21 cellular contexts compared by ENCODE assay signal in genomic region chr15:83030021-83030420, GRCh38. TPM values are rescaled to one million over a fixed set of nuclear protein-coding genes. Genes with fewer than 3 reads are reported as not detected.
A peak's percentile ranks its signal among the peaks of the same experiment; 100 is the strongest.
DNase-seq lines count a peak whose midpoint lies in the region; ATAC-seq and TF ChIP-seq lines count a peak whose summit lies in the region.
"Had no signal": no experiment of that assay in that cellular context is flagged by ENCODE, and none has a peak within 500 bp of the region (broad histone marks: within the 10 kb centered on the region; RNA-seq: fewer than 3 reads in every experiment).

No MANE protein-coding gene starts in this region.

- no peaks in the 10 kb centered on the region for H3K79me2 ChIP-seq in H9 (ENCODE audit: insufficient read depth, low read length)
- H3K79me2 ChIP-seq in fibroblast of lung (ENCODE audit: control insufficient read depth, insufficient read depth, low read length), result peaks cover 17% of the 10 kb centered on the region

- H3K9me3 Mint-ChIP-seq in H9, result peaks cover 0 to 4% of the 10 kb centered on the region in 2 experiments; a peak in 1 of 5 replicates
- H3K9me3 Mint-ChIP-seq: activated naive CD4-positive, alpha-beta T cell treated with anti-CD3 and anti-CD28 coated beads, Interleukin-2, amount 50 U/mL, for 72 hours; stimulated activated effector memory CD8-positive, alpha-beta T cell treated with anti-CD3 and anti-CD28 coated beads, Interleukin-12 subunit alpha, Interleukin-12 subunit beta, amount 100 ng/mL, for 72 hours had no signal

- no peak overlapping the region for H3T11ph ChIP-seq in H9 (ENCODE audit: low read length)

- H2BK12ac ChIP-seq in H9 (ENCODE audit: insufficient read length, low read depth, low read length), result no peak overlapping the region

- no peak overlapping the region for H2BK5ac ChIP-seq in H9 (ENCODE audit: insufficient read length, low read length)

- H3K27me3 ChIP-seq in H9 (ENCODE audit: insufficient read depth, low read length) (no peaks in the 10 kb centered on the region), fibroblast of lung (ENCODE audit: control insufficient read depth, insufficient read depth, low read length) (no peaks in the 10 kb centered on the region)

- H3K4me2 ChIP-seq in H9 (ENCODE audit: insufficient read depth, insufficient read length, low read length) (no peak overlapping the region), fibroblast of lung (ENCODE audit: extremely low read depth, insufficient read depth, low read length) (no peak overlapping the region)

- H3K4me3 Mint-ChIP-seq in H9, result no peak overlapping the region
- H3K4me3 Mint-ChIP-seq: activated T-cell treated with anti-CD3 and anti-CD28 coated beads, Interleukin-2, amount 50 U/mL, for 72 hours; stimulated activated effector memory CD8-positive, alpha-beta T cell treated with anti-CD3 and anti-CD28 coated beads, Interleukin-12 subunit alpha, Interleukin-12 subunit beta, amount 100 ng/mL, for 72 hours; T-helper 2 cell treated with Interferon-gamma antibody and Interleukin-4, amounts not matched to agents 5 μg/mL and 100 μg/mL, for 36 hours had no signal

- peaks cover 39 to 66% (median 56%) of the 10 kb centered on the region in 3 experiments for H3K36me3 Mint-ChIP-seq in H9 (ENCODE audit: insufficient read depth in 1 of 3, low read depth in 3 of 3)

- POLR2A ChIA-PET in RWPE1 (lab: Yijun Ruan, JAX; ENCODE audit: low non-redundant PET), result no interaction called here

- H2AFZ ChIP-seq in H9 (ENCODE audit: low read length) (no peak overlapping the region), fibroblast of lung (ENCODE audit: low read length) (no peak overlapping the region)
- H2AFZ ChIP-seq: GM23248 had no signal

- no peak overlapping the region for H4K8ac ChIP-seq in H9 (replicated peaks; ENCODE audit: insufficient read length, low read depth, low read length)

- no CpG with 5 or more reads among the region's 8 CpGs for WGBS in H9 (ENCODE audit: extremely low coverage, insufficient read length, low lambda C conversion rate)

- no peak overlapping the region for H3K4ac ChIP-seq in H9 (ENCODE audit: low read depth, low read length)

- H3K27me3 Mint-ChIP-seq in H9 (ENCODE audit: low read depth), result no peaks in the 10 kb centered on the region

- H3K56ac ChIP-seq in H9 (ENCODE audit: insufficient read length, low read depth, low read length), result no peak overlapping the region

- no peaks in the 10 kb centered on the region for H3K4me1 ChIP-seq in H9 (ENCODE audit: insufficient read depth, low read length)
- no peaks in the 10 kb centered on the region for H3K4me1 ChIP-seq in fibroblast of lung (ENCODE audit: control insufficient read depth, extremely low read depth, insufficient read depth, low read length)

- no peak overlapping the region for H2BK20ac ChIP-seq in H9 (ENCODE audit: low read depth, low read length, poor library complexity, severe bottlenecking)

- H3K27ac ChIP-seq in H9 (ENCODE audit: insufficient read length, low read depth, low read length) (no peak overlapping the region), RWPE1 (no peak overlapping the region), fibroblast of lung (ENCODE audit: insufficient read depth, low read length) (no peak overlapping the region)
- H3K27ac ChIP-seq: epithelial cell of prostate, GM23248 had no signal

- no peak overlapping the region for H3K4me3 ChIP-seq in fibroblast of lung (replicated peaks in 1 of 4; ENCODE audit: control extremely low read depth in 1 of 4, insufficient read depth in 1 of 4, low read depth in 3 of 4, low read length in 4 of 4)
- H3K4me3 ChIP-seq: GM23248 had no signal

- no peak for TF ChIP-seq CTCF in H9 (conservative IDR thresholded peaks at IDR 0.05)
- TF ChIP-seq CTCF in RWPE1 (conservative IDR thresholded peaks at IDR 0.05; ENCODE audit: low read depth), result no peak
- no peak for TF ChIP-seq CTCF in fibroblast of lung (conservative IDR thresholded peaks at IDR 0.05 in 1 of 2, IDR thresholded peaks at IDR 0.05 in 1 of 2; ENCODE audit: low read depth in 1 of 2, low read length in 2 of 2)

- no peaks in the 10 kb centered on the region for H3K79me1 ChIP-seq in H9 (ENCODE audit: insufficient read depth, low read depth, low read length, poor library complexity, severe bottlenecking)

- H4K91ac ChIP-seq in H9 (ENCODE audit: insufficient read length, low read depth, low read length), result no peak overlapping the region

- H4K20me1 ChIP-seq in H9 (ENCODE audit: control insufficient read depth, insufficient read depth, insufficient read length), result no peaks in the 10 kb centered on the region
- H4K20me1 ChIP-seq in fibroblast of lung (ENCODE audit: control insufficient read depth, extremely low read depth, insufficient read depth, low read length), result no peaks in the 10 kb centered on the region

- no peak overlapping the region for H3K9ac ChIP-seq in H9 (ENCODE audit: extremely low read depth, insufficient read length, low read length)
- H3K9ac ChIP-seq in fibroblast of lung (ENCODE audit: insufficient read depth, low read length), result no peak overlapping the region
- H3K9ac ChIP-seq: GM23248 had no signal

- H2BK15ac ChIP-seq in H9 (ENCODE audit: low read depth, low read length), result no peak overlapping the region

- H3K23ac ChIP-seq in H9 (ENCODE audit: insufficient read length, low read depth, low read length), result no peak overlapping the region

- DNase-seq in H9 (no peak), RWPE1 (ENCODE audit: low spot score) (peak; percentile 51), fibroblast of lung (ENCODE audit: low read depth in 2 of 2) (peak; percentile 29 to 90), renal cortical epithelial cell (ENCODE audit: low read depth) (peak; percentile 19), SK-N-DZ (ENCODE audit: low spot score) (no peak)
- DNase-seq: activated CD4-positive, CD25-positive, alpha-beta regulatory T cell treated with anti-CD3 and anti-CD28 coated beads, Interleukin-2, amount 50 U/mL, for 72 hours; activated CD8-positive, alpha-beta memory T cell treated with anti-CD3 and anti-CD28 coated beads for 24 hours; activated T-cell treated with anti-CD3 and anti-CD28 coated beads, Interleukin-2, amount 50 U/mL, for 72 hours; dermis blood vessel endothelial cell; DND-41; GM23248; Kasumi-1; NCI-H69; SIG-M5 had no signal

- H3K36me3 ChIP-seq in fibroblast of lung (ENCODE audit: control insufficient read depth, insufficient read depth, low read length), result peaks cover 1% of the 10 kb centered on the region

- H3K23me2 ChIP-seq in H9 (ENCODE audit: insufficient read length, low read depth, low read length, poor library complexity, severe bottlenecking), result no peaks in the 10 kb centered on the region

- no peak overlapping the region for H2AK5ac ChIP-seq in H9 (ENCODE audit: insufficient read length, low read length)

- H2BK120ac ChIP-seq in H9 (ENCODE audit: low read depth, low read length, poor library complexity, severe bottlenecking), result no peak overlapping the region

- H3K27ac Mint-ChIP-seq in H9, result peak overlapping the region in 2 of 3 experiments; percentile 6 to 77; a peak in 1 of 7 replicates
- H3K27ac Mint-ChIP-seq: activated naive CD4-positive, alpha-beta T cell treated with anti-CD3 and anti-CD28 coated beads, Interleukin-2, amount 50 U/mL, for 72 hours; activated T-cell treated with anti-CD3 and anti-CD28 coated beads, Interleukin-2, amount 50 U/mL, for 72 hours; stimulated activated effector memory CD8-positive, alpha-beta T cell treated with anti-CD3 and anti-CD28 coated beads, Interleukin-12 subunit alpha, Interleukin-12 subunit beta, amount 100 ng/mL, for 72 hours; T-helper 2 cell treated with Interferon-gamma antibody and Interleukin-4, amounts not matched to agents 5 μg/mL and 100 μg/mL, for 36 hours had no signal

- CTCF ChIA-PET in RWPE1 (lab: Yijun Ruan, JAX), result no interaction called here

- peaks cover 0 to 3% of the 10 kb centered on the region in 2 experiments; a peak in 1 of 4 replicates for H3K4me1 Mint-ChIP-seq in H9
- H3K4me1 Mint-ChIP-seq: stimulated activated effector memory CD8-positive, alpha-beta T cell treated with anti-CD3 and anti-CD28 coated beads, Interleukin-12 subunit alpha, Interleukin-12 subunit beta, amount 100 ng/mL, for 72 hours had no signal

- H4K5ac ChIP-seq in H9 (ENCODE audit: insufficient read length, low read depth, low read length), result no peak overlapping the region

- no peak for ATAC-seq in GM18520 (IDR thresholded peaks at IDR 0.05; ENCODE audit: unreplicated experiment)
- no peak for ATAC-seq in esophagus mucosa
- ATAC-seq: activated naive CD4-positive, alpha-beta T cell treated with anti-CD3 and anti-CD28 coated beads, Interleukin-2, amount 50 U/mL, for 72 hours; activated T-cell treated with anti-CD3 and anti-CD28 coated beads, Interleukin-2, amount 50 U/mL, for 72 hours; left lobe of liver; stimulated activated effector memory CD8-positive, alpha-beta T cell treated with anti-CD3 and anti-CD28 coated beads, Interleukin-12 subunit alpha, Interleukin-12 subunit beta, amount 100 ng/mL, for 72 hours had no signal

- H3K9me3 ChIP-seq in H9 (ENCODE audit: control insufficient read depth, low read depth, low read length) (no peaks in the 10 kb centered on the region), fibroblast of lung (ENCODE audit: control insufficient read depth, insufficient read depth, low read depth, low read length) (no peaks in the 10 kb centered on the region)

- no peak overlapping the region for H3K18ac ChIP-seq in H9 (ENCODE audit: insufficient read length, low read depth, low read length)

- no peak overlapping the region for H3K14ac ChIP-seq in H9 (ENCODE audit: insufficient read depth, low read length)

RNA-seq across cellular contexts. Expression of gene C15orf40, which starts 18.6 kb away (rescaled TPM):
- total RNA-seq in H9 (2021) (9.2 and 11.5 TPM in 2 replicates), fibroblast of lung (8.0 and 12.6 TPM in 2 replicates), renal cortical epithelial cell (3.5 and 5.8 TPM in 2 replicates), esophagus mucosa (18.7 TPM)
- polyA plus RNA-seq in fibroblast of lung, result 20.7 and 20.8 TPM in 2 replicates
- 28.1 and 35.1 TPM in 2 replicates for polyA plus RNA-seq in fibroblast of lung (2012)
- polyA minus RNA-seq in fibroblast of lung (ENCODE audit: low replicate concordance), result 14.0 and 39.5 TPM in 2 replicates
- polyA plus RNA-seq in SK-N-DZ (2014; cell fraction: cytosol; rRNA removed), result 16.6 and 18.4 TPM in 2 replicates
- polyA plus RNA-seq in SK-N-DZ (2014; cell fraction: nucleus; rRNA removed), result 16.9 and 18.4 TPM in 2 replicates

RNA-seq across cellular contexts. Expression of gene BTBD1, which starts 37.0 kb away (rescaled TPM):
- 42.7 and 43.3 TPM in 2 replicates for total RNA-seq in H9 (2021)
- 93.2 and 105 TPM in 2 replicates for total RNA-seq in fibroblast of lung
- 72.0 and 84.0 TPM in 2 replicates for polyA plus RNA-seq in fibroblast of lung
- polyA plus RNA-seq in fibroblast of lung (2012), result 54.1 and 56.7 TPM in 2 replicates
- polyA minus RNA-seq in fibroblast of lung (ENCODE audit: low replicate concordance), result 12.7 and 18.7 TPM in 2 replicates
- total RNA-seq in renal cortical epithelial cell, result 70.8 and 86.8 TPM in 2 replicates
- total RNA-seq in esophagus mucosa, result 33.3 TPM
- polyA plus RNA-seq in SK-N-DZ (2014; cell fraction: cytosol; rRNA removed), result 70.0 and 78.0 TPM in 2 replicates
- 49.3 and 50.9 TPM in 2 replicates for polyA plus RNA-seq in SK-N-DZ (2014; cell fraction: nucleus; rRNA removed)

RNA-seq across cellular contexts. Expression of gene RAMAC, which starts 44.0 kb away (rescaled TPM):
- total RNA-seq in H9 (2021), result 35.8 and 35.9 TPM in 2 replicates
- 26.6 and 32.4 TPM in 2 replicates for total RNA-seq in fibroblast of lung
- polyA plus RNA-seq in fibroblast of lung, result 34.3 and 40.4 TPM in 2 replicates
- 23.4 and 27.0 TPM in 2 replicates for polyA plus RNA-seq in fibroblast of lung (2012)
- 4.4 and 4.8 TPM in 2 replicates for polyA minus RNA-seq in fibroblast of lung (ENCODE audit: low replicate concordance)
- total RNA-seq in renal cortical epithelial cell, result 41.9 and 79.2 TPM in 2 replicates
- total RNA-seq in esophagus mucosa, result 22.5 TPM
- polyA plus RNA-seq in SK-N-DZ (2014; cell fraction: cytosol; rRNA removed), result 50.5 and 57.6 TPM in 2 replicates
- polyA plus RNA-seq in SK-N-DZ (2014; cell fraction: nucleus; rRNA removed), result 22.9 and 26.3 TPM in 2 replicates

Comparison
In these comparisons a context has a peak if more than half of its experiments do, and no peak if none do; other contexts are left out.
1. DNase-seq: peak in RWPE1 (single experiment), fibroblast of lung (2 of 2) and renal cortical epithelial cell (single experiment); none in H9 (single experiment) and SK-N-DZ (single experiment).